ENCODE assay signal across 7 cellular contexts in the genomic region with DNA sequence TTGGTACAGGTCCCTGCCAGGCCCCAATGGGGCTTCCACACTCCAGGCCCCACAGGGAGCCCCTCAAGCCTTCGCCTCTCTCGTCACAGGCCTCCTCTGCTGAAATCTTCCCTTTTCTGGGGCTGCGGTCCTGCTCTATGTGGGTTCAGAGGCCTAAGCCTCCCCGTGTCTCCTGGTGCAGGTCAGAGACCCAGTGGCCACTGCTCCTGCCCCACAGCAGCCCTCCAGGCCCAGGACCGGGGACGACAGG. TPM values are rescaled to one million over a fixed set of nuclear protein-coding genes. Genes with fewer than 3 reads are reported as not detected.
DNase-seq lines count a peak whose midpoint lies in the region; ATAC-seq and TF ChIP-seq lines count a peak whose summit lies in the region.

No MANE protein-coding gene starts in this region.

- H3K27ac ChIP-seq in layer of hippocampus (ENCODE audit: low read depth, low read length) = peak overlapping the region; percentile 92

- H3K27ac Mint-ChIP-seq in activated B cell treated with CpG ODN at 0.5 μM for 24 hours (peak overlapping the region; percentile 92), WTC11 (no peak overlapping the region; the same call in 1 of the 2 replicates)
- peak overlapping the region; percentile 97 for H3K27ac Mint-ChIP-seq in stimulated activated naive CD8-positive, alpha-beta T cell treated with anti-CD3 and anti-CD28 coated beads, Interleukin-15, Interleukin-2, amounts not matched to agents 100 ng/mL and 50 ng/mL, for 24 hours

- TF ChIP-seq CTCF in activated B cell treated with CpG ODN at 0.5 μM for 24 hours (IDR thresholded peaks at IDR 0.05) (no peak), WTC11 (IDR thresholded peaks at IDR 0.05) (no peak)

- DNase-seq in activated B cell treated with CpG ODN at 0.5 μM for 24 hours (no peak), WTC11 (ENCODE audit: low spot score) (no peak), HPDE6-E6E7 (ENCODE audit: extremely low spot score) (no peak)

- peak; percentile 5 for ATAC-seq in GM19438 (IDR thresholded peaks at IDR 0.05; ENCODE audit: low read depth, unreplicated experiment)
- ATAC-seq in activated B cell treated with CpG ODN at 0.5 μM for 24 hours (ENCODE audit: low read depth) = no peak
- ATAC-seq in GM19328 (IDR thresholded peaks at IDR 0.05; ENCODE audit: unreplicated experiment) = no peak
- ATAC-seq in WTC11 = no peak

- H3K27me3 Mint-ChIP-seq in activated B cell treated with CpG ODN at 0.5 μM for 24 hours = no peaks in the 10 kb centered on the region
- no peaks in the 10 kb centered on the region for H3K27me3 Mint-ChIP-seq in stimulated activated naive CD8-positive, alpha-beta T cell treated with anti-CD3 and anti-CD28 coated beads, Interleukin-15, Interleukin-2, amounts not matched to agents 100 ng/mL and 50 ng/mL, for 24 hours
- no peaks in the 10 kb centered on the region for H3K27me3 Mint-ChIP-seq in WTC11 (ENCODE audit: low read depth)

- no peaks in the 10 kb centered on the region for H3K36me3 Mint-ChIP-seq in activated B cell treated with CpG ODN at 0.5 μM for 24 hours (ENCODE audit: low read depth)
- H3K36me3 Mint-ChIP-seq in stimulated activated naive CD8-positive, alpha-beta T cell treated with anti-CD3 and anti-CD28 coated beads, Interleukin-15, Interleukin-2, amounts not matched to agents 100 ng/mL and 50 ng/mL, for 24 hours (ENCODE audit: low read depth) = no peaks in the 10 kb centered on the region
- H3K36me3 Mint-ChIP-seq in WTC11 = peaks cover 11% of the 10 kb centered on the region

- CTCF ChIA-PET in activated B cell treated with CpG ODN at 0.5 μM for 24 hours (lab: Charles Lee) = interaction anchor here (1.2 kb wide), 1 partner anchor 69 kb away, joined by 3 read pairs; no protein-coding TSS in a partner anchor
- CTCF ChIA-PET in WTC11 (lab: Charles Lee) = no interaction called here

- no peaks in the 10 kb centered on the region for H3K27me3 ChIP-seq in layer of hippocampus (ENCODE audit: control insufficient read depth, insufficient read depth, low read length)

- H3K9me3 Mint-ChIP-seq in activated B cell treated with CpG ODN at 0.5 μM for 24 hours (no peaks in the 10 kb centered on the region), WTC11 (peaks cover 12% of the 10 kb centered on the region)
- no peaks in the 10 kb centered on the region for H3K9me3 Mint-ChIP-seq in stimulated activated naive CD8-positive, alpha-beta T cell treated with anti-CD3 and anti-CD28 coated beads, Interleukin-15, Interleukin-2, amounts not matched to agents 100 ng/mL and 50 ng/mL, for 24 hours

- intact Hi-C loops in activated B cell treated with CpG ODN at 0.5 μM for 24 hours (cut with micrococcal nuclease) = loop anchor here (2.0 kb wide), 2 partner anchors 14 to 22 kb away; no protein-coding TSS in a partner anchor

- H3K4me3 Mint-ChIP-seq in activated B cell treated with CpG ODN at 0.5 μM for 24 hours (peak overlapping the region; percentile 46), WTC11 (no peak overlapping the region)
- H3K4me3 Mint-ChIP-seq in stimulated activated naive CD8-positive, alpha-beta T cell treated with anti-CD3 and anti-CD28 coated beads, Interleukin-15, Interleukin-2, amounts not matched to agents 100 ng/mL and 50 ng/mL, for 24 hours = peak overlapping the region; percentile 74

- H3K4me1 Mint-ChIP-seq in activated B cell treated with CpG ODN at 0.5 μM for 24 hours = peaks cover 51% of the 10 kb centered on the region
- peaks cover 81% of the 10 kb centered on the region for H3K4me1 Mint-ChIP-seq in stimulated activated naive CD8-positive, alpha-beta T cell treated with anti-CD3 and anti-CD28 coated beads, Interleukin-15, Interleukin-2, amounts not matched to agents 100 ng/mL and 50 ng/mL, for 24 hours (ENCODE audit: low read depth)
- H3K4me1 Mint-ChIP-seq in WTC11 = peaks cover 41% of the 10 kb centered on the region

- POLR2A ChIA-PET in activated B cell treated with CpG ODN at 0.5 μM for 24 hours (lab: Charles Lee) = interaction anchor here (0.6 to 2.0 kb wide), 8 partner anchors 10 to 119 kb away, joined by 3 to 25 read pairs (median 6); a partner anchor contains a TSS
- POLR2A ChIA-PET in WTC11 (lab: Charles Lee) = interaction anchor here (0.6 kb wide), 1 partner anchor 46 kb away, joined by 3 read pairs; no protein-coding TSS in a partner anchor

TF ChIP-seq in WTC11, 78 proteins besides CTCF, POLR2A, EP300 and RAD21:
- TF ChIP-seq, protein P1, sequence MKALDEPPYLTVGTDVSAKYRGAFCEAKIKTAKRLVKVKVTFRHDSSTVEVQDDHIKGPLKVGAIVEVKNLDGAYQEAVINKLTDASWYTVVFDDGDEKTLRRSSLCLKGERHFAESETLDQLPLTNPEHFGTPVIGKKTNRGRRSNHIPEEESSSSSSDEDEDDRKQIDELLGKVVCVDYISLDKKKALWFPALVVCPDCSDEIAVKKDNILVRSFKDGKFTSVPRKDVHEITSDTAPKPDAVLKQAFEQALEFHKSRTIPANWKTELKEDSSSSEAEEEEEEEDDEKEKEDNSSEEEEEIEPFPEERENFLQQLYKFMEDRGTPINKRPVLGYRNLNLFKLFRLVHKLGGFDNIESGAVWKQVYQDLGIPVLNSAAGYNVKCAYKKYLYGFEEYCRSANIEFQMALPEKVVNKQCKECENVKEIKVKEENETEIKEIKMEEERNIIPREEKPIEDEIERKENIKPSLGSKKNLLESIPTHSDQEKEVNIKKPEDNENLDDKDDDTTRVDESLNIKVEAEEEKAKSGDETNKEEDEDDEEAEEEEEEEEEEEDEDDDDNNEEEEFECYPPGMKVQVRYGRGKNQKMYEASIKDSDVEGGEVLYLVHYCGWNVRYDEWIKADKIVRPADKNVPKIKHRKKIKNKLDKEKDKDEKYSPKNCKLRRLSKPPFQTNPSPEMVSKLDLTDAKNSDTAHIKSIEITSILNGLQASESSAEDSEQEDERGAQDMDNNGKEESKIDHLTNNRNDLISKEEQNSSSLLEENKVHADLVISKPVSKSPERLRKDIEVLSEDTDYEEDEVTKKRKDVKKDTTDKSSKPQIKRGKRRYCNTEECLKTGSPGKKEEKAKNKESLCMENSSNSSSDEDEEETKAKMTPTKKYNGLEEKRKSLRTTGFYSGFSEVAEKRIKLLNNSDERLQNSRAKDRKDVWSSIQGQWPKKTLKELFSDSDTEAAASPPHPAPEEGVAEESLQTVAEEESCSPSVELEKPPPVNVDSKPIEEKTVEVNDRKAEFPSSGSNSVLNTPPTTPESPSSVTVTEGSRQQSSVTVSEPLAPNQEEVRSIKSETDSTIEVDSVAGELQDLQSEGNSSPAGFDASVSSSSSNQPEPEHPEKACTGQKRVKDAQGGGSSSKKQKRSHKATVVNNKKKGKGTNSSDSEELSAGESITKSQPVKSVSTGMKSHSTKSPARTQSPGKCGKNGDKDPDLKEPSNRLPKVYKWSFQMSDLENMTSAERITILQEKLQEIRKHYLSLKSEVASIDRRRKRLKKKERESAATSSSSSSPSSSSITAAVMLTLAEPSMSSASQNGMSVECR (CRISPR knock-in tag; IDR thresholded peaks at IDR 0.05; ENCODE audit: borderline replicate concordance) = no peak
- TF ChIP-seq, protein P2, sequence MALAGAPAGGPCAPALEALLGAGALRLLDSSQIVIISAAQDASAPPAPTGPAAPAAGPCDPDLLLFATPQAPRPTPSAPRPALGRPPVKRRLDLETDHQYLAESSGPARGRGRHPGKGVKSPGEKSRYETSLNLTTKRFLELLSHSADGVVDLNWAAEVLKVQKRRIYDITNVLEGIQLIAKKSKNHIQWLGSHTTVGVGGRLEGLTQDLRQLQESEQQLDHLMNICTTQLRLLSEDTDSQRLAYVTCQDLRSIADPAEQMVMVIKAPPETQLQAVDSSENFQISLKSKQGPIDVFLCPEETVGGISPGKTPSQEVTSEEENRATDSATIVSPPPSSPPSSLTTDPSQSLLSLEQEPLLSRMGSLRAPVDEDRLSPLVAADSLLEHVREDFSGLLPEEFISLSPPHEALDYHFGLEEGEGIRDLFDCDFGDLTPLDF (CRISPR knock-in tag; IDR thresholded peaks at IDR 0.05) = no peak
- TF ChIP-seq NFATC4 (CRISPR knock-in tag; IDR thresholded peaks at IDR 0.05) (no peak), SP1 (CRISPR knock-in tag; conservative IDR thresholded peaks at IDR 0.05) (no peak), NFYB (CRISPR knock-in tag; conservative IDR thresholded peaks at IDR 0.05; ENCODE audit: low read depth) (no peak), KAT7 (CRISPR knock-in tag; IDR thresholded peaks at IDR 0.05; ENCODE audit: borderline replicate concordance) (no peak)
- TF ChIP-seq, protein P3, sequence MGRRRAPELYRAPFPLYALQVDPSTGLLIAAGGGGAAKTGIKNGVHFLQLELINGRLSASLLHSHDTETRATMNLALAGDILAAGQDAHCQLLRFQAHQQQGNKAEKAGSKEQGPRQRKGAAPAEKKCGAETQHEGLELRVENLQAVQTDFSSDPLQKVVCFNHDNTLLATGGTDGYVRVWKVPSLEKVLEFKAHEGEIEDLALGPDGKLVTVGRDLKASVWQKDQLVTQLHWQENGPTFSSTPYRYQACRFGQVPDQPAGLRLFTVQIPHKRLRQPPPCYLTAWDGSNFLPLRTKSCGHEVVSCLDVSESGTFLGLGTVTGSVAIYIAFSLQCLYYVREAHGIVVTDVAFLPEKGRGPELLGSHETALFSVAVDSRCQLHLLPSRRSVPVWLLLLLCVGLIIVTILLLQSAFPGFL (CRISPR knock-in tag; IDR thresholded peaks at IDR 0.05; ENCODE audit: borderline replicate concordance) = no peak
- TF ChIP-seq, protein P4, sequence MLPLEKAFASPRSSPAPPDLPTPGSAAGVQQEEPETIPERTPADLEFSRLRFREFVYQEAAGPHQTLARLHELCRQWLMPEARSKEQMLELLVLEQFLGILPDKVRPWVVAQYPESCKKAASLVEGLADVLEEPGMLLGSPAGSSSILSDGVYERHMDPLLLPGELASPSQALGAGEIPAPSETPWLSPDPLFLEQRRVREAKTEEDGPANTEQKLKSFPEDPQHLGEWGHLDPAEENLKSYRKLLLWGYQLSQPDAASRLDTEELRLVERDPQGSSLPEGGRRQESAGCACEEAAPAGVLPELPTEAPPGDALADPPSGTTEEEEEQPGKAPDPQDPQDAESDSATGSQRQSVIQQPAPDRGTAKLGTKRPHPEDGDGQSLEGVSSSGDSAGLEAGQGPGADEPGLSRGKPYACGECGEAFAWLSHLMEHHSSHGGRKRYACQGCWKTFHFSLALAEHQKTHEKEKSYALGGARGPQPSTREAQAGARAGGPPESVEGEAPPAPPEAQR (CRISPR knock-in tag; IDR thresholded peaks at IDR 0.05) = no peak

RNA-seq across cellular contexts. Expression of a gene that starts 5.9 kb away (rescaled TPM):
- total RNA-seq in activated B cell treated with CpG ODN at 0.5 μM for 24 hours (14.8 and 17.0 TPM in 2 replicates), WTC11 (2021) (381 to 503 TPM (median 481 TPM) in 3 replicates)

RNA-seq across cellular contexts. Expression of a gene that starts 12.7 kb away (rescaled TPM):
- total RNA-seq in activated B cell treated with CpG ODN at 0.5 μM for 24 hours (21.2 and 25.3 TPM in 2 replicates), WTC11 (2021) (544 to 679 TPM (median 640 TPM) in 3 replicates)

RNA-seq across cellular contexts. Expression of a gene that starts 18.9 kb away (rescaled TPM):
- total RNA-seq in activated B cell treated with CpG ODN at 0.5 μM for 24 hours = 112 and 125 TPM in 2 replicates
- total RNA-seq in WTC11 (2021) = 436 to 616 TPM (median 577 TPM) in 3 replicates

RNA-seq across cellular contexts. Expression of a gene that starts 27.2 kb away (rescaled TPM):
- total RNA-seq in activated B cell treated with CpG ODN at 0.5 μM for 24 hours = not detected in 2 replicates
- not detected in 3 replicates for total RNA-seq in WTC11 (2021)

RNA-seq across cellular contexts. Expression of a gene that starts 37.6 kb away (rescaled TPM):
- total RNA-seq in activated B cell treated with CpG ODN at 0.5 μM for 24 hours = 62.3 and 74.1 TPM in 2 replicates
- 74.9 to 111 TPM (median 106 TPM) in 3 replicates for total RNA-seq in WTC11 (2021)

Comparison
In these comparisons a context has a peak if more than half of its experiments do, and no peak if none do; other contexts are left out.
1. RNA of a gene that starts 5.9 kb away (total RNA-seq): 381 to 503 TPM in WTC11; 14.8 to 17.0 TPM in activated B cell treated with CpG ODN at 0.5 μM for 24 hours; every median in the first group is over 10 times any median in the second.
2. RNA of a gene that starts 12.7 kb away (total RNA-seq): 544 to 679 TPM in WTC11; 21.2 to 25.3 TPM in activated B cell treated with CpG ODN at 0.5 μM for 24 hours; every median in the first group is over 10 times any median in the second.